20 cellular contexts compared by ENCODE assay signal in genomic region chr2:233470839-233471238, GRCh38.
A peak's percentile ranks its signal among the peaks of the same experiment; 100 is the strongest.
DNase-seq lines count a peak whose midpoint lies in the region; ATAC-seq and TF ChIP-seq lines count a peak whose summit lies in the region.
"Had no signal": no experiment of that assay in that cellular context is flagged by ENCODE, and none has a peak within 500 bp of the region (broad histone marks: within the 10 kb centered on the region; RNA-seq: fewer than 3 reads in every experiment).

No MANE protein-coding gene starts in this region.

- no peak overlapping the region for H2AFZ ChIP-seq in PC-3 (ENCODE audit: low read length)
- H2AFZ ChIP-seq: GM23338 had no signal

- no peaks in the 10 kb centered on the region for H3K9me2 ChIP-seq in PC-3 (replicated peaks; ENCODE audit: low read length)

- no peaks in the 10 kb centered on the region for H3K9me3 ChIP-seq in PC-3 (ENCODE audit: low read length)
- H3K9me3 ChIP-seq in WERI-Rb-1 (ENCODE audit: severe bottlenecking): no peaks in the 10 kb centered on the region
- H3K9me3 ChIP-seq in stomach: no peaks in the 10 kb centered on the region
- H3K9me3 ChIP-seq: adrenal gland had no signal

- H3K4me1 ChIP-seq in PC-3 (ENCODE audit: insufficient read depth, low read length): no peaks in the 10 kb centered on the region
- H3K4me1 ChIP-seq in stomach: peaks cover 8 to 33% (median 30%) of the 10 kb centered on the region in 4 donors
- H3K4me1 ChIP-seq: adrenal gland, foreskin keratinocyte had no signal

- no peak overlapping the region for H3K27ac ChIP-seq in PC-3 (ENCODE audit: low read length)
- H3K27ac ChIP-seq in WERI-Rb-1: no peak overlapping the region
- H3K27ac ChIP-seq in stomach: peak overlapping the region in 4 of 5 donors; percentile 56 to 81 (median 76)
- H3K27ac ChIP-seq: epithelial cell of prostate, foreskin keratinocyte, HL-60 had no signal

- TSS peak; percentile 13 for BruUV-seq in PC-3 (replicated peaks; lab: Mats Ljungman, UMichigan)

- intact Hi-C loops in PC-3 (cut with micrococcal nuclease) (no loop called here), stomach (cut with DNase I; ENCODE audit: low total_unique reads) (no loop called here)

- TF ChIP-seq POLR2A in stomach (IDR thresholded peaks at IDR 0.05): no peak

- CTCF ChIA-PET in PC-3 (lab: Charles Lee): no interaction called here

- H3K4me3 ChIP-seq in PC-3 (ENCODE audit: low read length): no peak overlapping the region
- no peak overlapping the region for H3K4me3 ChIP-seq in WERI-Rb-1 (ENCODE audit: low read depth, low read length)
- no peak overlapping the region for H3K4me3 ChIP-seq in stomach
- H3K4me3 ChIP-seq: adrenal gland, GM23338 had no signal

- no peak overlapping the region for H3K4me2 ChIP-seq in PC-3 (ENCODE audit: low read length)
- H3K4me2 ChIP-seq: GM23338 had no signal

- POLR2A ChIA-PET in PC-3 (lab: Charles Lee; ENCODE audit: unreplicated experiment): no interaction called here

- no peaks in the 10 kb centered on the region for H3K27me3 ChIP-seq in PC-3 (ENCODE audit: low read length)
- no peaks in the 10 kb centered on the region for H3K27me3 ChIP-seq in WERI-Rb-1 (ENCODE audit: insufficient read depth, low read depth, severe bottlenecking)
- no peaks in the 10 kb centered on the region for H3K27me3 ChIP-seq in stomach
- H3K27me3 ChIP-seq: adrenal gland, foreskin keratinocyte had no signal

- H3F3A ChIP-seq in PC-3 (ENCODE audit: low read length, unreplicated experiment): no peaks in the 10 kb centered on the region

- H3K9ac ChIP-seq in PC-3 (ENCODE audit: low read length): no peak overlapping the region

- H3K36me3 ChIP-seq in PC-3 (ENCODE audit: low read depth, low read length) (peaks cover 23% of the 10 kb centered on the region), WERI-Rb-1 (peaks cover 7% of the 10 kb centered on the region), stomach (peaks cover 47 to 84% (median 82%) of the 10 kb centered on the region in 4 donors)

- 93 to 96% (median 95%) methylated on average over 14 of the region's 14 CpGs for WGBS in stomach, 5 donors

- TF ChIP-seq EP300 in stomach (IDR thresholded peaks at IDR 0.05): no peak

- no peaks in the 10 kb centered on the region for H3K79me2 ChIP-seq in PC-3 (ENCODE audit: low read length)

- no peak for DNase-seq in PC-3
- DNase-seq in WERI-Rb-1: peak; percentile 3
- DNase-seq in left lobe of liver (ENCODE audit: low spot score): peak; percentile 42
- DNase-seq in stomach: peak; percentile 24
- DNase-seq in DMS53 (lab: John Stamatoyannopoulos, UW): no peak
- DNase-seq in stimulated activated CD8-positive, alpha-beta memory T cell treated with anti-CD3 and anti-CD28 coated beads, Interleukin-4, amount 100 ng/mL, for 48 hours: no peak
- DNase-seq: activated CD4-positive, CD25-positive, alpha-beta regulatory T cell treated with anti-CD3 and anti-CD28 coated beads, Interleukin-2, amount 50 U/mL, for 72 hours; activated gamma-delta T cell; DMS79; foreskin keratinocyte; IMR-90; NCI-H1436 treated with DMSO at 0.1 percent for 48 hours; NCI-H2171 treated with DMSO at 0.1 percent for 48 hours; NCI-H526; trophoblast cell had no signal

- no peak for ATAC-seq in PC-3
- ATAC-seq in left lobe of liver: no peak
- ATAC-seq in GM21576 (IDR thresholded peaks at IDR 0.05; ENCODE audit: unreplicated experiment): no peak
- ATAC-seq: foreskin keratinocyte, GM23338 had no signal

- TF ChIP-seq CTCF in PC-3 (conservative IDR thresholded peaks at IDR 0.05; ENCODE audit: low read depth, low read length) (no peak), WERI-Rb-1 (IDR thresholded peaks at IDR 0.05; ENCODE audit: low read depth, low read length) (no peak), stomach (IDR thresholded peaks at IDR 0.05) (no peak)

- no peaks in the 10 kb centered on the region for H4K20me1 ChIP-seq in PC-3 (ENCODE audit: low read length)

Comparison
In these comparisons a context has a peak if more than half of its experiments do, and no peak if none do; other contexts are left out.
1. DNase-seq: peak in WERI-Rb-1 (single experiment), left lobe of liver (single experiment) and stomach (single experiment); none in PC-3 (single experiment), DMS53 (single experiment) and stimulated activated CD8-positive, alpha-beta memory T cell treated with anti-CD3 and anti-CD28 coated beads, Interleukin-4, amount 100 ng/mL, for 48 hours (single experiment).
2. H3K27ac ChIP-seq: peak in stomach (4 of 5); none in PC-3 (single experiment) and WERI-Rb-1 (single experiment).